ENCODE assay signal across 8 cellular contexts in the genomic region with DNA sequence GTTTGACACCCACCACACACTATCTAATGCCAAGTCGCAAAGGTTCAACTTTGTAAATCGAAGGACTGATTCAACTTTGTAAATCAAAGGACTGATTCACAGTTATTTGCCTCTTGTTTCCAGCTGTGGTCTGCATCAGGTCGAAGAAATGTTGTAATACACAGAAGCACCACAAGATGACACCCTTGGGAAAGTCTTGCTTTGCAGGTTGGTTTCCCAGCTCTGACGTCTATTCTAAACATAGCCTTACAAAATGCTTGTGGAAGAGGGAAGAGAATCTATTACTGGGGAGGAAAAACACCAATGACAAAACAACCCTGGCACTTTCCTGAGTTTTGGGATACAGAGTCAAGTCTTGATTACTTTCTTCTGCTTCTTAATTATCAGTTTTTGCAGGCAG. TPM values are rescaled to one million over a fixed set of nuclear protein-coding genes. Genes with fewer than 3 reads are reported as not detected.
A peak's percentile ranks its signal among the peaks of the same experiment; 100 is the strongest.
DNase-seq lines count a peak whose midpoint lies in the region; ATAC-seq and TF ChIP-seq lines count a peak whose summit lies in the region.

No MANE protein-coding gene starts in this region.

- no peak overlapping the region for H3K27ac ChIP-seq in foreskin keratinocyte
- H3K27ac ChIP-seq in ovary: peak overlapping the region in 1 of 2 donors; percentile 44

- no peaks in the 10 kb centered on the region for H3K4me1 Mint-ChIP-seq in activated T-helper 17 cell treated with anti-CD3 and anti-CD28 coated beads, Interleukin-2, amount 50 U/mL, for 72 hours

- intact Hi-C loops in ovary (cut with DNase I): loop anchor here in 1 of 4 donors (10.0 kb wide), 1 partner anchor 99 kb away; no protein-coding TSS in a partner anchor

- no peak overlapping the region for H3K4me3 ChIP-seq in ovary

- DNase-seq in Ammon's horn (ENCODE audit: low spot score) (peak; percentile 80), HT-29 (ENCODE audit: low spot score) (peak; percentile 68), NOMO-1 treated with DMSO at 0.1 percent for 48 hours (lab: John Stamatoyannopoulos, UW; ENCODE audit: unreplicated experiment) (peak; percentile 37), foreskin keratinocyte (peak in 1 of 2 donors; percentile 46), ovary (peak in 1 of 5 donors; percentile 58)

- H3K4me3 Mint-ChIP-seq in activated T-helper 17 cell treated with anti-CD3 and anti-CD28 coated beads, Interleukin-2, amount 50 U/mL, for 72 hours: no peak overlapping the region

- H3K36me3 Mint-ChIP-seq in activated T-helper 17 cell treated with anti-CD3 and anti-CD28 coated beads, Interleukin-2, amount 50 U/mL, for 72 hours (ENCODE audit: low read depth): no peaks in the 10 kb centered on the region

- H3K4me1 ChIP-seq in foreskin keratinocyte: peaks cover 3% of the 10 kb centered on the region
- peaks cover 2% of the 10 kb centered on the region for H3K4me1 ChIP-seq in ovary (ENCODE audit: insufficient read depth)

- H3K9me3 Mint-ChIP-seq in activated T-helper 17 cell treated with anti-CD3 and anti-CD28 coated beads, Interleukin-2, amount 50 U/mL, for 72 hours: no peaks in the 10 kb centered on the region

- H3K36me3 ChIP-seq in ovary: no peaks in the 10 kb centered on the region

- no peaks in the 10 kb centered on the region for H3K9me3 ChIP-seq in ovary

- WGBS in ovary, 3 donors: 3 to 6% (median 3%) methylated on average over 4 of the region's 4 CpGs

- TF ChIP-seq EP300 in ovary (IDR thresholded peaks at IDR 0.05): no peak

- TF ChIP-seq POLR2A in GM18505 (IDR thresholded peaks at IDR 0.05; ENCODE audit: borderline replicate concordance, extremely low read depth, insufficient read depth, insufficient read length) (no peak), ovary (IDR thresholded peaks at IDR 0.05) (no peak)

- H3K27me3 ChIP-seq in foreskin keratinocyte (peaks cover 9% of the 10 kb centered on the region), ovary (no peaks in the 10 kb centered on the region)

- H3K27ac Mint-ChIP-seq in activated T-helper 17 cell treated with anti-CD3 and anti-CD28 coated beads, Interleukin-2, amount 50 U/mL, for 72 hours: peak overlapping the region; percentile 30

- peak; percentile 84 for TF ChIP-seq CTCF in foreskin keratinocyte (conservative IDR thresholded peaks at IDR 0.05)
- peak; percentile 38 to 85 (median 79) for TF ChIP-seq CTCF in ovary (IDR thresholded peaks at IDR 0.05)

- peaks cover 10% of the 10 kb centered on the region for H3K27me3 Mint-ChIP-seq in activated T-helper 17 cell treated with anti-CD3 and anti-CD28 coated beads, Interleukin-2, amount 50 U/mL, for 72 hours

- ATAC-seq in GM18505 (IDR thresholded peaks at IDR 0.05; ENCODE audit: unreplicated experiment): peak; percentile 77
- peak; percentile 70 for ATAC-seq in activated T-helper 17 cell treated with anti-CD3 and anti-CD28 coated beads, Interleukin-2, amount 50 U/mL, for 72 hours (replicated peaks)
- ATAC-seq in foreskin keratinocyte: peak; percentile 58
- no peak for ATAC-seq in HG03571 (IDR thresholded peaks at IDR 0.05; ENCODE audit: unreplicated experiment)

RNA-seq across cellular contexts. Expression of a gene that starts 35.3 kb away (rescaled TPM):
- not detected in 2 replicates for total RNA-seq in HT-29 (2014; rRNA removed; shearing (Covaris generic))
- 1 to 10 TPM in 1 of 2 donors, under 1 TPM in 1; 0.71 to 1.4 TPM for total RNA-seq in activated T-helper 17 cell treated with anti-CD3 and anti-CD28 coated beads, Interleukin-2, amount 50 U/mL, for 72 hours
- not detected in 2 replicates for total RNA-seq in foreskin keratinocyte
- polyA plus RNA-seq in foreskin keratinocyte: not detected in 2 replicates
- total RNA-seq in ovary: under 1 TPM in 5 of 7 donors, not detected in 2; 0.10 to 0.25 (median 0.13) TPM
- under 1 TPM; 0.05 to 0.12 TPM for polyA plus RNA-seq in ovary
